ENCODE assay signal across 1 cellular context in the genomic region with DNA sequence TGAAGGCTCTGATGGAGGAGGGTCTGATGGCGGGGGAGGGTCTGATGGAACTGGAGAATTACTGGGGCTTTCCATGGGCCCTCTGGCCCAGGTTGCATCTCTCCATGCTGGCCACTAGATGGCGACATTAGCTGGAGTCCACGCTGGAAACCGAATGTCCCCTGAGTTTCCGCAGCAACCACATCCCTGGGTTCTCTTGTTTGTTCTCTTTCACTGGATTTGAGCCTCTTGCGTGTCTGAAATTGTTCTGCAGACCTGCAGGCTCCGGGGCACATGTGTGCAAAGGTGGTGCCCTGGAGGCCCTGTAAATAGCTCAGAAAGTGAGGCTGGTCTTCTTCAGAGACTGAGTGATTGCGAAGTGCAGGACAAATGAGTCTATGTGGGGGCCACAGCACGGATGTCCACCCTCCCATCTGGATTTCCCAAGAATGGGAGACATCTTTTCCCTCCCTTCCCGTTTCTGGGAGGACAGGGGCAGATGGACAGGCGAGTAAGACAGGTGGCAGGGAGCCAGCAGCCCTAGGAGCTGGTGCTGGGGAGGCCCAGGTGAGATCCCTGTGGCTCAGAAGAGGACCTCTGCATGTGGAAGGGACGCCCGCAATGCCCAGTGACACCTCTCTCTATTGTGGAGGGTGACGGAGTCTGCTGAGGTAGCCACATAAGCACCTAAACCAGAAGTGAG.
TF ChIP-seq lines count a peak whose summit lies in the region.

No MANE protein-coding gene starts in this region.

TF ChIP-seq in HEK293, 187 proteins besides CTCF, POLR2A, EP300 and RAD21 (continued from another document):
- TF ChIP-seq ZBTB21 (tag by site-specific recombination; IDR thresholded peaks at IDR 0.05) = no peak
